In genomic region chr11:9577551-9577950, GRCh38 we compare ENCODE assay signal across 8 cellular contexts. TPM values are rescaled to one million over a fixed set of nuclear protein-coding genes. Genes with fewer than 3 reads are reported as not detected.
DNase-seq lines count a peak whose midpoint lies in the region; ATAC-seq and TF ChIP-seq lines count a peak whose summit lies in the region.

No MANE protein-coding gene starts in this region.

- ATAC-seq in activated T-cell treated with anti-CD3 and anti-CD28 coated beads, Interleukin-2, amount 50 U/mL, for 4 hours, result no peak
- ATAC-seq in activated CD8-positive, alpha-beta T cell treated with anti-CD3 and anti-CD28 coated beads for 36 hours, result no peak
- no peak for ATAC-seq in GM18858 (IDR thresholded peaks at IDR 0.05; ENCODE audit: unreplicated experiment)

- H3K36me3 ChIP-seq in iPS-20b (ENCODE audit: insufficient read depth, low read depth, low read length) (peaks cover 75% of the 10 kb centered on the region), thymus (ENCODE audit: control insufficient read depth, insufficient read depth) (no peaks in the 10 kb centered on the region)

- no peaks in the 10 kb centered on the region for H3K27me3 ChIP-seq in iPS-20b (ENCODE audit: insufficient read depth, low read length)
- no peaks in the 10 kb centered on the region for H3K27me3 ChIP-seq in thymus (ENCODE audit: control insufficient read depth, insufficient read depth)

- WGBS in thymus, result 91% methylated on average over 7 of the region's 7 CpGs

- no peak for DNase-seq in activated T-cell treated with anti-CD3 and anti-CD28 coated beads, Interleukin-2, amount 50 U/mL, for 4 hours
- DNase-seq in activated T-cell treated with anti-CD3 and anti-CD28 coated beads, Interleukin-2, amount 50 U/mL, for 1 hour, result no peak
- no peak for DNase-seq in activated CD8-positive, alpha-beta T cell treated with anti-CD3 and anti-CD28 coated beads for 36 hours
- DNase-seq in effector CD8-positive, alpha-beta T cell (lab: John Stamatoyannopoulos, UW), result no peak
- DNase-seq in NCI-H446 treated with DMSO at 0.1 percent for 48 hours (lab: John Stamatoyannopoulos, UW), result no peak

- CTCF ChIA-PET in activated CD8-positive, alpha-beta T cell treated with anti-CD3 and anti-CD28 coated beads for 36 hours (lab: Charles Lee), result interaction anchor here (0.8 to 3.8 kb wide), 5 partner anchors 10 to 70 kb away, joined by 3 to 32 read pairs (median 3); no protein-coding TSS in a partner anchor

- no peak overlapping the region for H3K27ac ChIP-seq in iPS-20b (ENCODE audit: low read length)
- H3K27ac ChIP-seq in thymus (ENCODE audit: low read depth), result peak overlapping the region; percentile 10

- H3K27me3 Mint-ChIP-seq in activated T-cell treated with anti-CD3 and anti-CD28 coated beads, Interleukin-2, amount 50 U/mL, for 4 hours (ENCODE audit: low read depth), result no peaks in the 10 kb centered on the region
- H3K27me3 Mint-ChIP-seq in activated CD8-positive, alpha-beta T cell treated with anti-CD3 and anti-CD28 coated beads for 36 hours, result peaks cover 1% of the 10 kb centered on the region

- H3K9me3 ChIP-seq in iPS-20b (ENCODE audit: insufficient read depth, low read depth, low read length) (no peaks in the 10 kb centered on the region), thymus (ENCODE audit: control insufficient read depth) (no peaks in the 10 kb centered on the region)

- peak overlapping the region; percentile 35; the same call in 1 of the 2 replicates for H3K9ac ChIP-seq in iPS-20b (ENCODE audit: low read depth, low read length)

- H3K4me3 Mint-ChIP-seq in activated T-cell treated with anti-CD3 and anti-CD28 coated beads, Interleukin-2, amount 50 U/mL, for 4 hours, result peak overlapping the region; percentile 91
- H3K4me3 Mint-ChIP-seq in activated CD8-positive, alpha-beta T cell treated with anti-CD3 and anti-CD28 coated beads for 36 hours, result peak overlapping the region; percentile 48

- peaks cover 12% of the 10 kb centered on the region; the same call in 1 of the 2 replicates for H3K4me1 ChIP-seq in iPS-20b (ENCODE audit: insufficient read depth, low read length)
- peaks cover 10% of the 10 kb centered on the region for H3K4me1 ChIP-seq in thymus (ENCODE audit: control insufficient read depth, insufficient read depth, low read length)

- H3K36me3 Mint-ChIP-seq in activated T-cell treated with anti-CD3 and anti-CD28 coated beads, Interleukin-2, amount 50 U/mL, for 4 hours (ENCODE audit: insufficient read depth), result peaks cover 34% of the 10 kb centered on the region
- peaks cover 72% of the 10 kb centered on the region for H3K36me3 Mint-ChIP-seq in activated CD8-positive, alpha-beta T cell treated with anti-CD3 and anti-CD28 coated beads for 36 hours (ENCODE audit: low read depth)

- H3K9me3 Mint-ChIP-seq in activated T-cell treated with anti-CD3 and anti-CD28 coated beads, Interleukin-2, amount 50 U/mL, for 4 hours, result no peaks in the 10 kb centered on the region
- H3K9me3 Mint-ChIP-seq in activated CD8-positive, alpha-beta T cell treated with anti-CD3 and anti-CD28 coated beads for 36 hours, result no peaks in the 10 kb centered on the region

- POLR2A ChIA-PET in activated CD8-positive, alpha-beta T cell treated with anti-CD3 and anti-CD28 coated beads for 36 hours (lab: Charles Lee), result interaction anchor here (0.9 to 4.7 kb wide), 7 partner anchors 13 to 116 kb away, joined by 3 to 31 read pairs (median 4); partner anchors contain the start of gene ZNF143

- no peak for TF ChIP-seq CTCF in activated CD8-positive, alpha-beta T cell treated with anti-CD3 and anti-CD28 coated beads for 36 hours (IDR thresholded peaks at IDR 0.05)

- H3K4me1 Mint-ChIP-seq in activated T-cell treated with anti-CD3 and anti-CD28 coated beads, Interleukin-2, amount 50 U/mL, for 4 hours (ENCODE audit: low read depth), result peaks cover 27% of the 10 kb centered on the region
- H3K4me1 Mint-ChIP-seq in activated CD8-positive, alpha-beta T cell treated with anti-CD3 and anti-CD28 coated beads for 36 hours (ENCODE audit: low read depth), result peaks cover 21% of the 10 kb centered on the region

- intact Hi-C loops in activated CD8-positive, alpha-beta T cell treated with anti-CD3 and anti-CD28 coated beads for 36 hours (cut with micrococcal nuclease), result no loop called here

- H3K4me3 ChIP-seq in iPS-20b (ENCODE audit: low read length) (peak overlapping the region; percentile 98), thymus (ENCODE audit: low read length) (no peak overlapping the region)

- peak overlapping the region; percentile 32 for H3K27ac Mint-ChIP-seq in activated CD8-positive, alpha-beta T cell treated with anti-CD3 and anti-CD28 coated beads for 36 hours

RNA-seq across cellular contexts. Expression of gene WEE1, which starts 4.1 kb away (rescaled TPM):
- 10 to 100 TPM; 36.8 to 39.8 (median 38.0) TPM for total RNA-seq in activated T-cell treated with anti-CD3 and anti-CD28 coated beads, Interleukin-2, amount 50 U/mL, for 4 hours
- 10 to 100 TPM; 45.2 to 49.2 TPM for total RNA-seq in activated CD8-positive, alpha-beta T cell treated with anti-CD3 and anti-CD28 coated beads for 36 hours
- 10.9 TPM for polyA plus RNA-seq in thymus
